1 cellular context compared by ENCODE assay signal in the genomic region with DNA sequence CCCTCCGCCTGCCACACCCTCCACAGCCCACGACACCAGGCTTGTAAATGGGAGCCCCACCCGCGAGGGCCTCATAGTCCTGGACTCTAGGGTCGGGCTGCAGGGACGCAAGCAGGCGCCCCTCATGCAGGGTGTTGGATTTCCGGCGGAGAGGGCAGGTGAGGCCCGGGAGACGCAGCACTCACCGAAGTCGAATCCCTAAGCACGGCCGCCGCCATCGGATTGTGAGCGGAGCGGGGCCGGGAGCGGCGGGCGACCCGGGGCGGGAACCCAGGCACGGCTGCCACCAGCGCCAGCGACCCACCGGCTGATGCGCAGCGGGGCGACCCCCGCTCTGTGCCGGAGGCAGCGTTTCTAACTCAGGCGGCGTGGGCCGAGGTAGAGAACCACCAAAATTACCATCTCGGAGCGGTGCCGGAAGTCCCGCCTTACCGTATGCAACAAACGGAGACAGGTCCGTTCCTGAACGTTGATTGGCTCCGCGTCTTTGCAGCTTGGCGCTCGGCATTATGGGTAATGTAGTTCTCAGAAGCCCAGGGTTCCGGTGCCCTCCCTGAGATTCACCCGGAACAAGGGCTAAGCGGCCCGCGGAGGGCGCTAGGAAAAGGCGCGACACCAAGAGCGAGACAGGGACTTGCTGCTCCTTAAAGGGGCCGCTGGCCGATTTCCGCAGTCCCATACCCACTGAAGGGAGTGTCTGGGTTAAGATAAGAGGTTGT.
TF ChIP-seq lines count a peak whose summit lies in the region.

A gene (minus strand): TSS at position 425 of the 719 bp plus-strand sequence. CDS start 207 bp downstream, at position 218.

TF ChIP-seq in SK-N-SH, 30 proteins besides CTCF, POLR2A, EP300 and RAD21 (continued from another document):
- TF ChIP-seq, protein P1, sequence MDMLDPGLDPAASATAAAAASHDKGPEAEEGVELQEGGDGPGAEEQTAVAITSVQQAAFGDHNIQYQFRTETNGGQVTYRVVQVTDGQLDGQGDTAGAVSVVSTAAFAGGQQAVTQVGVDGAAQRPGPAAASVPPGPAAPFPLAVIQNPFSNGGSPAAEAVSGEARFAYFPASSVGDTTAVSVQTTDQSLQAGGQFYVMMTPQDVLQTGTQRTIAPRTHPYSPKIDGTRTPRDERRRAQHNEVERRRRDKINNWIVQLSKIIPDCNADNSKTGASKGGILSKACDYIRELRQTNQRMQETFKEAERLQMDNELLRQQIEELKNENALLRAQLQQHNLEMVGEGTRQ (IDR thresholded peaks at IDR 0.05; ENCODE audit: borderline replicate concordance, low read depth, low read length) = no peak
- TF ChIP-seq, protein P2, sequence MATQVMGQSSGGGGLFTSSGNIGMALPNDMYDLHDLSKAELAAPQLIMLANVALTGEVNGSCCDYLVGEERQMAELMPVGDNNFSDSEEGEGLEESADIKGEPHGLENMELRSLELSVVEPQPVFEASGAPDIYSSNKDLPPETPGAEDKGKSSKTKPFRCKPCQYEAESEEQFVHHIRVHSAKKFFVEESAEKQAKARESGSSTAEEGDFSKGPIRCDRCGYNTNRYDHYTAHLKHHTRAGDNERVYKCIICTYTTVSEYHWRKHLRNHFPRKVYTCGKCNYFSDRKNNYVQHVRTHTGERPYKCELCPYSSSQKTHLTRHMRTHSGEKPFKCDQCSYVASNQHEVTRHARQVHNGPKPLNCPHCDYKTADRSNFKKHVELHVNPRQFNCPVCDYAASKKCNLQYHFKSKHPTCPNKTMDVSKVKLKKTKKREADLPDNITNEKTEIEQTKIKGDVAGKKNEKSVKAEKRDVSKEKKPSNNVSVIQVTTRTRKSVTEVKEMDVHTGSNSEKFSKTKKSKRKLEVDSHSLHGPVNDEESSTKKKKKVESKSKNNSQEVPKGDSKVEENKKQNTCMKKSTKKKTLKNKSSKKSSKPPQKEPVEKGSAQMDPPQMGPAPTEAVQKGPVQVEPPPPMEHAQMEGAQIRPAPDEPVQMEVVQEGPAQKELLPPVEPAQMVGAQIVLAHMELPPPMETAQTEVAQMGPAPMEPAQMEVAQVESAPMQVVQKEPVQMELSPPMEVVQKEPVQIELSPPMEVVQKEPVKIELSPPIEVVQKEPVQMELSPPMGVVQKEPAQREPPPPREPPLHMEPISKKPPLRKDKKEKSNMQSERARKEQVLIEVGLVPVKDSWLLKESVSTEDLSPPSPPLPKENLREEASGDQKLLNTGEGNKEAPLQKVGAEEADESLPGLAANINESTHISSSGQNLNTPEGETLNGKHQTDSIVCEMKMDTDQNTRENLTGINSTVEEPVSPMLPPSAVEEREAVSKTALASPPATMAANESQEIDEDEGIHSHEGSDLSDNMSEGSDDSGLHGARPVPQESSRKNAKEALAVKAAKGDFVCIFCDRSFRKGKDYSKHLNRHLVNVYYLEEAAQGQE (IDR thresholded peaks at IDR 0.05; ENCODE audit: low read depth, low read length) = no peak
- no peak for TF ChIP-seq NRF1 (IDR thresholded peaks at IDR 0.05; ENCODE audit: low read depth, low read length)
- TF ChIP-seq FOSL2 (IDR thresholded peaks at IDR 0.05; ENCODE audit: borderline replicate concordance, low read depth) = no peak
- no peak for TF ChIP-seq JUND (IDR thresholded peaks at IDR 0.05)
- TF ChIP-seq TCF12 (IDR thresholded peaks at IDR 0.05) = no peak
- TF ChIP-seq SMC3 (IDR thresholded peaks at IDR 0.05; ENCODE audit: low read depth, low read length) = peak; percentile 40; the same call in 1 of the 2 replicates
- no peak for TF ChIP-seq TAF1 (IDR thresholded peaks at IDR 0.05; ENCODE audit: borderline replicate concordance, low read depth, low read length)
- peak; percentile 91 for TF ChIP-seq ELF1 (IDR thresholded peaks at IDR 0.05)
- no peak for TF ChIP-seq RXRA (IDR thresholded peaks at IDR 0.05; ENCODE audit: borderline replicate concordance, low read depth)
- TF ChIP-seq NFIC (IDR thresholded peaks at IDR 0.05; ENCODE audit: borderline replicate concordance) = no peak
- TF ChIP-seq RFX5 (IDR thresholded peaks at IDR 0.05; ENCODE audit: low read length) = no peak; the same call in 1 of the 2 replicates
- TF ChIP-seq MXI1 (IDR thresholded peaks at IDR 0.05; ENCODE audit: low read depth, low read length) = peak; percentile 74
- TF ChIP-seq EZH2phosphoT487 (IDR thresholded peaks at IDR 0.05; ENCODE audit: borderline replicate concordance, low read depth) = no peak
- no peak for TF ChIP-seq SIN3A (IDR thresholded peaks at IDR 0.05; ENCODE audit: borderline replicate concordance, low read depth, low read length)
- TF ChIP-seq, protein P3, sequence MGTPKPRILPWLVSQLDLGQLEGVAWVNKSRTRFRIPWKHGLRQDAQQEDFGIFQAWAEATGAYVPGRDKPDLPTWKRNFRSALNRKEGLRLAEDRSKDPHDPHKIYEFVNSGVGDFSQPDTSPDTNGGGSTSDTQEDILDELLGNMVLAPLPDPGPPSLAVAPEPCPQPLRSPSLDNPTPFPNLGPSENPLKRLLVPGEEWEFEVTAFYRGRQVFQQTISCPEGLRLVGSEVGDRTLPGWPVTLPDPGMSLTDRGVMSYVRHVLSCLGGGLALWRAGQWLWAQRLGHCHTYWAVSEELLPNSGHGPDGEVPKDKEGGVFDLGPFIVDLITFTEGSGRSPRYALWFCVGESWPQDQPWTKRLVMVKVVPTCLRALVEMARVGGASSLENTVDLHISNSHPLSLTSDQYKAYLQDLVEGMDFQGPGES (IDR thresholded peaks at IDR 0.05; ENCODE audit: low read depth, low read length) = peak; percentile 22; the same call in 1 of the 2 replicates
- TF ChIP-seq RCOR1 (IDR thresholded peaks at IDR 0.05; ENCODE audit: low read length) = no peak
- peak; percentile 91 for TF ChIP-seq GABPA (IDR thresholded peaks at IDR 0.05; ENCODE audit: low read depth)
- no peak for TF ChIP-seq FOXJ3 (CRISPR knock-in tag; IDR thresholded peaks at IDR 0.05)
